ENCODE assay signal across 27 cellular contexts in genomic region chr5:78102498-78102897, GRCh38.
"Had no signal": no experiment of that assay in that cellular context is flagged by ENCODE, and none has a peak within 500 bp of the region (broad histone marks: within the 10 kb centered on the region; RNA-seq: fewer than 3 reads in every experiment).

No MANE protein-coding gene starts in this region.

- H3K4me3 ChIP-seq: body of pancreas, gastroesophageal sphincter, lung, pancreas, psoas muscle, right atrium auricular region, skin epidermis, tibial artery had no signal

- H3K9me3 Mint-ChIP-seq: activated naive CD8-positive, alpha-beta T cell treated with anti-CD3 and anti-CD28 coated beads, Interleukin-2, amount 50 U/mL, for 24 hours; activated T-helper 1 cell treated with anti-CD3 and anti-CD28 coated beads, Interleukin-12 subunit alpha, Interleukin-12 subunit beta, Interleukin-2, Interleukin-4 antibody, amounts not matched to agents 30 ng/mL and 10 ng/mL and 1 ng/mL, durations not matched to agents 14 hours and 24 hours and 36 hours; natural killer cell; stimulated activated naive CD8-positive, alpha-beta T cell treated with anti-CD3 and anti-CD28 coated beads, Interleukin-15, Interleukin-2, amounts not matched to agents 100 ng/mL and 50 ng/mL, for 24 hours; T-cell; T-helper 2 cell treated with Interferon-gamma antibody and Interleukin-4, amounts not matched to agents 5 μg/mL and 100 μg/mL, for 36 hours had no signal

- H3K27me3 Mint-ChIP-seq: activated naive CD8-positive, alpha-beta T cell treated with anti-CD3 and anti-CD28 coated beads, Interleukin-2, amount 50 U/mL, for 24 hours; stimulated activated naive CD8-positive, alpha-beta T cell treated with anti-CD3 and anti-CD28 coated beads, Interleukin-15, Interleukin-2, amounts not matched to agents 100 ng/mL and 50 ng/mL, for 24 hours; T-cell had no signal

- H3K27me3 ChIP-seq: body of pancreas, gastroesophageal sphincter, pancreas, right atrium auricular region, tibial artery had no signal

- DNase-seq: activated CD4-positive, alpha-beta T cell treated with anti-CD3 and anti-CD28 coated beads for 1 hour; activated CD4-positive, alpha-beta T cell treated with anti-CD3 and anti-CD28 coated beads, Interleukin-2, amount 50 U/mL, for 1 hour; activated CD8-positive, alpha-beta T cell treated with anti-CD3 and anti-CD28 coated beads, Interleukin-2, amount 10 ng/mL, durations not matched to agents 7 days and 5 days; activated gamma-delta T cell; activated naive CD4-positive, alpha-beta T cell treated with anti-CD3 and anti-CD28 coated beads, Interleukin-2, amount 50 U/mL, for 16 hours; activated naive CD8-positive, alpha-beta T cell treated with anti-CD3 and anti-CD28 coated beads, Interleukin-2, amount 50 U/mL, for 24 hours; anterior cingulate cortex; body of pancreas; caudate nucleus; effector memory CD4-positive, alpha-beta T cell; hypothalamus; natural killer cell; pancreas; psoas muscle; stimulated activated CD4-positive, alpha-beta T cell treated with anti-CD3 and anti-CD28 coated beads, Interleukin-1b, Interleukin-23, amount 100 ng/mL, for 48 hours; T-cell; tibial artery; WERI-Rb-1 had no signal

- H3K9me3 ChIP-seq: body of pancreas, gastroesophageal sphincter, pancreas, psoas muscle, right atrium auricular region, tibial artery had no signal

- ATAC-seq: activated CD8-positive, alpha-beta T cell treated with anti-CD3 and anti-CD28 coated beads, Interleukin-2, amount 10 ng/mL, durations not matched to agents 7 days and 5 days; activated naive CD8-positive, alpha-beta T cell treated with anti-CD3 and anti-CD28 coated beads, Interleukin-2, amount 50 U/mL, for 24 hours; body of pancreas; esophagus mucosa; gastroesophageal sphincter; left lobe of liver; natural killer cell; pancreas; psoas muscle; T-cell had no signal

- H3K4me3 Mint-ChIP-seq: activated CD8-positive, alpha-beta T cell treated with anti-CD3 and anti-CD28 coated beads, Interleukin-2, amount 10 ng/mL, durations not matched to agents 7 days and 5 days; activated naive CD8-positive, alpha-beta T cell treated with anti-CD3 and anti-CD28 coated beads, Interleukin-2, amount 50 U/mL, for 24 hours; activated T-helper 1 cell treated with anti-CD3 and anti-CD28 coated beads, Interleukin-12 subunit alpha, Interleukin-12 subunit beta, Interleukin-2, Interleukin-4 antibody, amounts not matched to agents 30 ng/mL and 10 ng/mL and 1 ng/mL, durations not matched to agents 14 hours and 24 hours and 36 hours; natural killer cell; stimulated activated naive CD8-positive, alpha-beta T cell treated with anti-CD3 and anti-CD28 coated beads, Interleukin-15, Interleukin-2, amounts not matched to agents 100 ng/mL and 50 ng/mL, for 24 hours; T-cell; T-helper 2 cell treated with Interferon-gamma antibody and Interleukin-4, amounts not matched to agents 5 μg/mL and 100 μg/mL, for 36 hours had no signal

- FAIRE-seq: pancreas had no signal

- H3K27ac Mint-ChIP-seq: activated CD8-positive, alpha-beta T cell treated with anti-CD3 and anti-CD28 coated beads, Interleukin-2, amount 10 ng/mL, durations not matched to agents 7 days and 5 days; activated naive CD8-positive, alpha-beta T cell treated with anti-CD3 and anti-CD28 coated beads, Interleukin-2, amount 50 U/mL, for 24 hours; activated T-helper 1 cell treated with anti-CD3 and anti-CD28 coated beads, Interleukin-12 subunit alpha, Interleukin-12 subunit beta, Interleukin-2, Interleukin-4 antibody, amounts not matched to agents 30 ng/mL and 10 ng/mL and 1 ng/mL, durations not matched to agents 14 hours and 24 hours and 36 hours; stimulated activated naive CD8-positive, alpha-beta T cell treated with anti-CD3 and anti-CD28 coated beads, Interleukin-15, Interleukin-2, amounts not matched to agents 100 ng/mL and 50 ng/mL, for 24 hours; T-cell; T-helper 2 cell treated with Interferon-gamma antibody and Interleukin-4, amounts not matched to agents 5 μg/mL and 100 μg/mL, for 36 hours had no signal

- H3K27ac ChIP-seq: body of pancreas, gastroesophageal sphincter, pancreas, psoas muscle, right atrium auricular region, skin epidermis, tibial artery, WERI-Rb-1 had no signal

- H3K4me1 ChIP-seq: body of pancreas, gastroesophageal sphincter, pancreas, psoas muscle, right atrium auricular region, tibial artery had no signal
